Comparison of ENCODE assay signal across 18 cellular contexts in genomic region chr3:168134931-168135330, GRCh38.
DNase-seq lines count a peak whose midpoint lies in the region; ATAC-seq and TF ChIP-seq lines count a peak whose summit lies in the region.
"Had no signal": no experiment of that assay in that cellular context is flagged by ENCODE, and none has a peak within 500 bp of the region (broad histone marks: within the 10 kb centered on the region; RNA-seq: fewer than 3 reads in every experiment).

No MANE protein-coding gene starts in this region.

- TF ChIP-seq CTCF in epithelial cell of esophagus (IDR thresholded peaks at IDR 0.05; ENCODE audit: insufficient read depth, low read depth, low read length, missing control alignments), result no peak

- no peak overlapping the region for H3K4me3 ChIP-seq in epithelial cell of esophagus (ENCODE audit: low read length)
- H3K4me3 ChIP-seq: PC-9, smooth muscle cell had no signal

- TF ChIP-seq POLR2A in GM18505 (IDR thresholded peaks at IDR 0.05; ENCODE audit: borderline replicate concordance, extremely low read depth, insufficient read depth, insufficient read length), result no peak

- DNase-seq in epithelial cell of esophagus (ENCODE audit: low read depth) (peak; percentile 10), NCI-H748 (lab: John Stamatoyannopoulos, UW; ENCODE audit: unreplicated experiment) (no peak), DMS114 treated with DMSO at 0.1 percent for 48 hours (lab: John Stamatoyannopoulos, UW; ENCODE audit: unreplicated experiment) (no peak), SW480 (ENCODE audit: low spot score) (no peak)
- no peak for DNase-seq in activated CD4-positive, alpha-beta T cell treated with anti-CD3 and anti-CD28 coated beads, Interleukin-2, amount 50 U/mL, for 4 hours
- DNase-seq: activated CD4-positive, CD25-positive, alpha-beta regulatory T cell treated with anti-CD3 and anti-CD28 coated beads, Interleukin-2, amount 50 U/mL, for 72 hours; Caco-2; caudate nucleus; immature natural killer cell; Kasumi-1; NCI-H146; NCI-H510A; PC-9; substantia nigra had no signal

- ATAC-seq in GM18505 (IDR thresholded peaks at IDR 0.05; ENCODE audit: unreplicated experiment) (peak; percentile 64), GM21529 (IDR thresholded peaks at IDR 0.05; ENCODE audit: unreplicated experiment) (peak; percentile 85), HG03175 (IDR thresholded peaks at IDR 0.05; ENCODE audit: unreplicated experiment) (peak; percentile 90)
